Comparison of ENCODE assay signal across 7 cellular contexts in the genomic region with DNA sequence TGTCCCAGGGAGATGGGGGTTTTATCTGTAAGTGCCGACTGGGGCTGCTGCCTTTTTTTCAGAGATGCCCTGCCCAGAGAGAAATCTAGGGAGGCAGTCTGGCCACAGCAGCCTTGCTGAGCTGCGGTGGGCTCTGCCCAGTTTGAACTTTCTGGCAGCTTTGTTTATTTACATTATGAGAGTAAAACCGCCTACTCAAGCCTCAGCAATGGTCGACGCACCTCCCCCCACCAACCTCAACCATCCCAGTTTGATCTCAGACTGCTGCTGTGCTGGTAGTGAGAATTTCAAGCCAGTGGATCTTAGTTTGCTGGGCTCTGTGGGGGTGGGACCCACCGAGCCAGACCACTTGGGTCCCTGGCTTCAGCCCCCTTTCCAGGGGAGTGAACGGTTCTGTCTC.
A peak's percentile ranks its signal among the peaks of the same experiment; 100 is the strongest.
DNase-seq lines count a peak whose midpoint lies in the region; TF ChIP-seq lines count a peak whose summit lies in the region.
"Not testable (repeated sequence)": the region's sequence is repeated elsewhere in the genome, so short reads cannot be mapped to it uniquely, and the experiment has no call there.

No MANE protein-coding gene starts in this region.

- not testable (repeated sequence) for H3K9ac ChIP-seq in fibroblast of lung (ENCODE audit: insufficient read depth, low read length)

- H2AFZ ChIP-seq in fibroblast of lung (ENCODE audit: low read length); osteoblast (ENCODE audit: low read length): not testable (repeated sequence)

- not testable (repeated sequence) for H3K27me3 ChIP-seq in SJSA1 (replicated peaks); fibroblast of lung (ENCODE audit: control insufficient read depth, insufficient read depth, low read length); kidney epithelial cell (ENCODE audit: control insufficient read depth, insufficient read depth, low read length); osteoblast (ENCODE audit: insufficient read depth, low read length)

- not testable (repeated sequence) for H3K79me2 ChIP-seq in fibroblast of lung (ENCODE audit: control insufficient read depth, insufficient read depth, low read length); osteoblast (ENCODE audit: insufficient read depth, low read length)

- TF ChIP-seq CTCF in fibroblast of lung (conservative IDR thresholded peaks at IDR 0.05 in 1 of 2, IDR thresholded peaks at IDR 0.05 in 1 of 2; ENCODE audit: low read depth in 1 of 2, low read length in 2 of 2); kidney epithelial cell (IDR thresholded peaks at IDR 0.05; ENCODE audit: insufficient read depth, low read length, poor library complexity, severe bottlenecking); osteoblast (IDR thresholded peaks at IDR 0.05; ENCODE audit: extremely low read depth, low read depth, low read length): not testable (repeated sequence)

- not testable (repeated sequence) for H3K36me3 ChIP-seq in SJSA1; fibroblast of lung (ENCODE audit: control insufficient read depth, insufficient read depth, low read length); kidney epithelial cell (ENCODE audit: control insufficient read depth, insufficient read depth, low read length); osteoblast (ENCODE audit: insufficient read depth, low read length)

- H4K20me1 ChIP-seq in fibroblast of lung (ENCODE audit: control insufficient read depth, extremely low read depth, insufficient read depth, low read length); osteoblast (ENCODE audit: insufficient read depth, low read length): not testable (repeated sequence)

- H3K27ac ChIP-seq in SJSA1; fibroblast of lung (ENCODE audit: insufficient read depth, low read length); osteoblast (ENCODE audit: low read depth, low read length): not testable (repeated sequence)

- DNase-seq in EH (ENCODE audit: low read depth) (peak; percentile 52), H4 (ENCODE audit: low spot score) (peak; percentile 71), SJSA1 (ENCODE audit: low read depth in 1 of 2, low spot score in 2 of 2) (peak; percentile 51 to 65), astrocyte of the hippocampus (ENCODE audit: low read depth, low spot score) (peak; percentile 54), fibroblast of lung (ENCODE audit: low read depth in 2 of 2) (peak; percentile 67 to 71), kidney epithelial cell (ENCODE audit: low read depth) (peak; percentile 10)
- DNase-seq in osteoblast (ENCODE audit: insufficient read length, low spot score, missing footprints): not testable (repeated sequence)

- not testable (repeated sequence) for H3K4me2 ChIP-seq in fibroblast of lung (ENCODE audit: extremely low read depth, insufficient read depth, low read length)
- H3K4me2 ChIP-seq in osteoblast (ENCODE audit: insufficient read depth, low read length): peak overlapping the region; percentile 13

- not testable (repeated sequence) for H3K4me3 ChIP-seq in SJSA1; fibroblast of lung (replicated peaks in 1 of 4; ENCODE audit: control extremely low read depth in 1 of 4, insufficient read depth in 1 of 4, low read depth in 3 of 4, low read length in 4 of 4); kidney epithelial cell (ENCODE audit: low read depth, low read length); osteoblast (ENCODE audit: insufficient read depth, low read length)

- not testable (repeated sequence) for H3K9me3 ChIP-seq in SJSA1 (replicated peaks); fibroblast of lung (ENCODE audit: control insufficient read depth, insufficient read depth, low read depth, low read length); osteoblast (ENCODE audit: low read depth, low read length)

- H3K4me1 ChIP-seq in SJSA1 (replicated peaks); fibroblast of lung (ENCODE audit: control insufficient read depth, extremely low read depth, insufficient read depth, low read length); osteoblast (ENCODE audit: insufficient read depth, low read length): not testable (repeated sequence)
